ENCODE assay signal across 1 cellular context in the genomic region with DNA sequence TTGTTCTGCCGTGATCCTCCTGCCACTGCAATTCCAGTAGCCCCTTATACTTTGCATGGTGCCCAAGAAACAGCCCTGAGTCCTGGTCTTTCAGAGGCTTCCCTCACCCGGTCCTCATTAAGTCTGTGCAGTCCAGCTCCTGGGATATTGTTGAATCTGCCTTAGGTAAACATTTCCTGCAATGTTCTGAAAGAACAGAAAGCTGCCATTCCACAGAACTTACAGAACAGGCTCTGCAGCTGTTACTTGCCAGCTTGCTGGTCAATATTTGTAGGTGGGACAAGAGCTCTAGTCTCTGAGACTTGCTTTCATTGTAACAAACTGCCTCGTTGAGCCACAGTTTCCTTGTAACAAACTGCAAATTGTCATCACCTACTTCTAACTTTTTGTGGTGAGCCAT.
TF ChIP-seq lines count a peak whose summit lies in the region.

No MANE protein-coding gene starts in this region.

TF ChIP-seq in HepG2, 621 proteins besides CTCF, POLR2A, EP300 and RAD21 (continued from another document):
- TF ChIP-seq, protein P1, sequence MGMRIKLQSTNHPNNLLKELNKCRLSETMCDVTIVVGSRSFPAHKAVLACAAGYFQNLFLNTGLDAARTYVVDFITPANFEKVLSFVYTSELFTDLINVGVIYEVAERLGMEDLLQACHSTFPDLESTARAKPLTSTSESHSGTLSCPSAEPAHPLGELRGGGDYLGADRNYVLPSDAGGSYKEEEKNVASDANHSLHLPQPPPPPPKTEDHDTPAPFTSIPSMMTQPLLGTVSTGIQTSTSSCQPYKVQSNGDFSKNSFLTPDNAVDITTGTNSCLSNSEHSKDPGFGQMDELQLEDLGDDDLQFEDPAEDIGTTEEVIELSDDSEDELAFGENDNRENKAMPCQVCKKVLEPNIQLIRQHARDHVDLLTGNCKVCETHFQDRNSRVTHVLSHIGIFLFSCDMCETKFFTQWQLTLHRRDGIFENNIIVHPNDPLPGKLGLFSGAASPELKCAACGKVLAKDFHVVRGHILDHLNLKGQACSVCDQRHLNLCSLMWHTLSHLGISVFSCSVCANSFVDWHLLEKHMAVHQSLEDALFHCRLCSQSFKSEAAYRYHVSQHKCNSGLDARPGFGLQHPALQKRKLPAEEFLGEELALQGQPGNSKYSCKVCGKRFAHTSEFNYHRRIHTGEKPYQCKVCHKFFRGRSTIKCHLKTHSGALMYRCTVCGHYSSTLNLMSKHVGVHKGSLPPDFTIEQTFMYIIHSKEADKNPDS (CRISPR knock-in tag; IDR thresholded peaks at IDR 0.05): no peak
- TF ChIP-seq, protein P2, sequence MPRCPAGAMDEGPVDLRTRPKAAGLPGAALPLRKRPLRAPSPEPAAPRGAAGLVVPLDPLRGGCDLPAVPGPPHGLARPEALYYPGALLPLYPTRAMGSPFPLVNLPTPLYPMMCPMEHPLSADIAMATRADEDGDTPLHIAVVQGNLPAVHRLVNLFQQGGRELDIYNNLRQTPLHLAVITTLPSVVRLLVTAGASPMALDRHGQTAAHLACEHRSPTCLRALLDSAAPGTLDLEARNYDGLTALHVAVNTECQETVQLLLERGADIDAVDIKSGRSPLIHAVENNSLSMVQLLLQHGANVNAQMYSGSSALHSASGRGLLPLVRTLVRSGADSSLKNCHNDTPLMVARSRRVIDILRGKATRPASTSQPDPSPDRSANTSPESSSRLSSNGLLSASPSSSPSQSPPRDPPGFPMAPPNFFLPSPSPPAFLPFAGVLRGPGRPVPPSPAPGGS (CRISPR knock-in tag; IDR thresholded peaks at IDR 0.05): no peak
- TF ChIP-seq, protein P3, sequence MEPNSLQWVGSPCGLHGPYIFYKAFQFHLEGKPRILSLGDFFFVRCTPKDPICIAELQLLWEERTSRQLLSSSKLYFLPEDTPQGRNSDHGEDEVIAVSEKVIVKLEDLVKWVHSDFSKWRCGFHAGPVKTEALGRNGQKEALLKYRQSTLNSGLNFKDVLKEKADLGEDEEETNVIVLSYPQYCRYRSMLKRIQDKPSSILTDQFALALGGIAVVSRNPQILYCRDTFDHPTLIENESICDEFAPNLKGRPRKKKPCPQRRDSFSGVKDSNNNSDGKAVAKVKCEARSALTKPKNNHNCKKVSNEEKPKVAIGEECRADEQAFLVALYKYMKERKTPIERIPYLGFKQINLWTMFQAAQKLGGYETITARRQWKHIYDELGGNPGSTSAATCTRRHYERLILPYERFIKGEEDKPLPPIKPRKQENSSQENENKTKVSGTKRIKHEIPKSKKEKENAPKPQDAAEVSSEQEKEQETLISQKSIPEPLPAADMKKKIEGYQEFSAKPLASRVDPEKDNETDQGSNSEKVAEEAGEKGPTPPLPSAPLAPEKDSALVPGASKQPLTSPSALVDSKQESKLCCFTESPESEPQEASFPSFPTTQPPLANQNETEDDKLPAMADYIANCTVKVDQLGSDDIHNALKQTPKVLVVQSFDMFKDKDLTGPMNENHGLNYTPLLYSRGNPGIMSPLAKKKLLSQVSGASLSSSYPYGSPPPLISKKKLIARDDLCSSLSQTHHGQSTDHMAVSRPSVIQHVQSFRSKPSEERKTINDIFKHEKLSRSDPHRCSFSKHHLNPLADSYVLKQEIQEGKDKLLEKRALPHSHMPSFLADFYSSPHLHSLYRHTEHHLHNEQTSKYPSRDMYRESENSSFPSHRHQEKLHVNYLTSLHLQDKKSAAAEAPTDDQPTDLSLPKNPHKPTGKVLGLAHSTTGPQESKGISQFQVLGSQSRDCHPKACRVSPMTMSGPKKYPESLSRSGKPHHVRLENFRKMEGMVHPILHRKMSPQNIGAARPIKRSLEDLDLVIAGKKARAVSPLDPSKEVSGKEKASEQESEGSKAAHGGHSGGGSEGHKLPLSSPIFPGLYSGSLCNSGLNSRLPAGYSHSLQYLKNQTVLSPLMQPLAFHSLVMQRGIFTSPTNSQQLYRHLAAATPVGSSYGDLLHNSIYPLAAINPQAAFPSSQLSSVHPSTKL (CRISPR knock-in tag; IDR thresholded peaks at IDR 0.05): peak; percentile 55
- TF ChIP-seq ZMYM4 (CRISPR knock-in tag; IDR thresholded peaks at IDR 0.05) (peak; percentile 33; the same call in 1 of the 2 replicates), ZNF557 (CRISPR knock-in tag; IDR thresholded peaks at IDR 0.05) (no peak), GATAD1 (CRISPR knock-in tag; IDR thresholded peaks at IDR 0.05) (no peak)
